Comparison of ENCODE assay signal across 2 cellular contexts in the genomic region with DNA sequence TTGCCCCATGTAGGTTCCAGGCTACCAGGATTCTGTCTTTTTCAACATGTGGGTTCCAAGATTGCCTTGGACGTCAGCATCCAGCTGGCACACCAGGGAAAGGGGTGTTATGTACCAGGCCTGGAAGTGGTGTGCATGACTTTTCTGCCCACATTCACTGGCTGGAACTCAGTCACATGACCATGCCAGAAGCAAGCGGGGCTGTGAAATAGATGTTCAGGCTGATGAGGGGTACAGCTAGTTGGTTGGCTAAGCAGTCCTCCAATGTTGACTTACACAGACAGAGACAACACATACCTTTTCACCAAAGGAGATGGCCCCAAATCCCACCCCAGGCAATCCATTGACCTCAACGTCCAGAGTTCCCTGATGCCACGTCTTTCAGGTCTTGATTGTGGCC.
TF ChIP-seq lines count a peak whose summit lies in the region.

No MANE protein-coding gene starts in this region.

TF ChIP-seq in K562, 482 proteins besides CTCF, POLR2A, EP300 and RAD21 (continues in another document):
- TF ChIP-seq USF2 (CRISPR knock-in tag; IDR thresholded peaks at IDR 0.05) (peak; percentile 11; the same call in 1 of the 2 replicates), FOXA3 (CRISPR knock-in tag; conservative IDR thresholded peaks at IDR 0.05 in 1 of 2, IDR thresholded peaks at IDR 0.05 in 1 of 2) (0 out of 4 replicates have a peak, but pooled peaks of 1 of the 2 experiments have one; percentile 30), KLF6 (CRISPR knock-in tag; IDR thresholded peaks at IDR 0.05; ENCODE audit: borderline replicate concordance) (no peak), NR2F6 (CRISPR knock-in tag; IDR thresholded peaks at IDR 0.05) (no peak), USF1 (CRISPR knock-in tag; IDR thresholded peaks at IDR 0.05) (peak; percentile 46), ZNF699 (CRISPR knock-in tag; IDR thresholded peaks at IDR 0.05; ENCODE audit: insufficient replicate concordance) (no peak), ZNF282 (CRISPR knock-in tag; IDR thresholded peaks at IDR 0.05) (no peak), CEBPZ (IDR thresholded peaks at IDR 0.05; ENCODE audit: borderline replicate concordance, low read depth, low read length) (no peak), ZNF395 (CRISPR knock-in tag; IDR thresholded peaks at IDR 0.05) (no peak), PHF20 (IDR thresholded peaks at IDR 0.05; ENCODE audit: partially characterized antibody) (no peak), HLTF (IDR thresholded peaks at IDR 0.05) (no peak), POLR3G (IDR thresholded peaks at IDR 0.05; ENCODE audit: extremely low read depth, insufficient read length, insufficient replicate concordance) (no peak), SRSF9 (IDR thresholded peaks at IDR 0.05; ENCODE audit: borderline replicate concordance, low read depth, low read length) (no peak)
- TF ChIP-seq, protein P1, sequence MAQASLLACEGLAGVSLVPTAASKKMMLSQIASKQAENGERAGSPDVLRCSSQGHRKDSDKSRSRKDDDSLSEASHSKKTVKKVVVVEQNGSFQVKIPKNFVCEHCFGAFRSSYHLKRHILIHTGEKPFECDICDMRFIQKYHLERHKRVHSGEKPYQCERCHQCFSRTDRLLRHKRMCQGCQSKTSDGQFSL (CRISPR knock-in tag; IDR thresholded peaks at IDR 0.05): no peak
- TF ChIP-seq, protein P1 (tag; IDR thresholded peaks at IDR 0.05): no peak
- TF ChIP-seq, protein P2, sequence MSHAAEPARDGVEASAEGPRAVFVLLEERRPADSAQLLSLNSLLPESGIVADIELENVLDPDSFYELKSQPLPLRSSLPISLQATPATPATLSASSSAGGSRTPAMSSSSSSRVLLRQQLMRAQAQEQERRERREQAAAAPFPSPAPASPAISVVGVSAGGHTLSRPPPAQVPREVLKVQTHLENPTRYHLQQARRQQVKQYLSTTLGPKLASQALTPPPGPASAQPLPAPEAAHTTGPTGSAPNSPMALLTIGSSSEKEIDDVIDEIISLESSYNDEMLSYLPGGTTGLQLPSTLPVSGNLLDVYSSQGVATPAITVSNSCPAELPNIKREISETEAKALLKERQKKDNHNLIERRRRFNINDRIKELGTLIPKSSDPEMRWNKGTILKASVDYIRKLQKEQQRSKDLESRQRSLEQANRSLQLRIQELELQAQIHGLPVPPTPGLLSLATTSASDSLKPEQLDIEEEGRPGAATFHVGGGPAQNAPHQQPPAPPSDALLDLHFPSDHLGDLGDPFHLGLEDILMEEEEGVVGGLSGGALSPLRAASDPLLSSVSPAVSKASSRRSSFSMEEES (CRISPR knock-in tag; IDR thresholded peaks at IDR 0.05): peak; percentile 61

TF ChIP-seq in H1, 55 proteins besides CTCF, POLR2A, EP300 and RAD21:
- no peak for TF ChIP-seq TBP (IDR thresholded peaks at IDR 0.05; ENCODE audit: low read depth, low read length)
- peak; percentile 33; the same call in 1 of the 2 replicates for TF ChIP-seq USF2 (IDR thresholded peaks at IDR 0.05; ENCODE audit: low read length)
- no peak for TF ChIP-seq SP2 (IDR thresholded peaks at IDR 0.05; ENCODE audit: low read length)
